Comparison of ENCODE assay signal across 1 cellular context in genomic region chr9:128947423-128948310, GRCh38.
TF ChIP-seq lines count a peak whose summit lies in the region.

Gene DOLK, minus strand, starts transcription at chr9:128947603. Its CDS starts 300 bp downstream, at chr9:128947303.
A gene with protein sequence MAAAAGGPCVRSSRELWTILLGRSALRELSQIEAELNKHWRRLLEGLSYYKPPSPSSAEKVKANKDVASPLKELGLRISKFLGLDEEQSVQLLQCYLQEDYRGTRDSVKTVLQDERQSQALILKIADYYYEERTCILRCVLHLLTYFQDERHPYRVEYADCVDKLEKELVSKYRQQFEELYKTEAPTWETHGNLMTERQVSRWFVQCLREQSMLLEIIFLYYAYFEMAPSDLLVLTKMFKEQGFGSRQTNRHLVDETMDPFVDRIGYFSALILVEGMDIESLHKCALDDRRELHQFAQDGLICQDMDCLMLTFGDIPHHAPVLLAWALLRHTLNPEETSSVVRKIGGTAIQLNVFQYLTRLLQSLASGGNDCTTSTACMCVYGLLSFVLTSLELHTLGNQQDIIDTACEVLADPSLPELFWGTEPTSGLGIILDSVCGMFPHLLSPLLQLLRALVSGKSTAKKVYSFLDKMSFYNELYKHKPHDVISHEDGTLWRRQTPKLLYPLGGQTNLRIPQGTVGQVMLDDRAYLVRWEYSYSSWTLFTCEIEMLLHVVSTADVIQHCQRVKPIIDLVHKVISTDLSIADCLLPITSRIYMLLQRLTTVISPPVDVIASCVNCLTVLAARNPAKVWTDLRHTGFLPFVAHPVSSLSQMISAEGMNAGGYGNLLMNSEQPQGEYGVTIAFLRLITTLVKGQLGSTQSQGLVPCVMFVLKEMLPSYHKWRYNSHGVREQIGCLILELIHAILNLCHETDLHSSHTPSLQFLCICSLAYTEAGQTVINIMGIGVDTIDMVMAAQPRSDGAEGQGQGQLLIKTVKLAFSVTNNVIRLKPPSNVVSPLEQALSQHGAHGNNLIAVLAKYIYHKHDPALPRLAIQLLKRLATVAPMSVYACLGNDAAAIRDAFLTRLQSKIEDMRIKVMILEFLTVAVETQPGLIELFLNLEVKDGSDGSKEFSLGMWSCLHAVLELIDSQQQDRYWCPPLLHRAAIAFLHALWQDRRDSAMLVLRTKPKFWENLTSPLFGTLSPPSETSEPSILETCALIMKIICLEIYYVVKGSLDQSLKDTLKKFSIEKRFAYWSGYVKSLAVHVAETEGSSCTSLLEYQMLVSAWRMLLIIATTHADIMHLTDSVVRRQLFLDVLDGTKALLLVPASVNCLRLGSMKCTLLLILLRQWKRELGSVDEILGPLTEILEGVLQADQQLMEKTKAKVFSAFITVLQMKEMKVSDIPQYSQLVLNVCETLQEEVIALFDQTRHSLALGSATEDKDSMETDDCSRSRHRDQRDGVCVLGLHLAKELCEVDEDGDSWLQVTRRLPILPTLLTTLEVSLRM (N-terminal part only) (plus strand): TSS chr9:128947699. CDS start chr9:128947720, 21 bp downstream.

TF ChIP-seq in HepG2, 621 proteins besides CTCF, POLR2A, EP300 and RAD21 (continued from another document and continues in another):
- TF ChIP-seq ZFP91 (CRISPR knock-in tag; IDR thresholded peaks at IDR 0.05; ENCODE audit: borderline replicate concordance) (peak; percentile 94; the same call in 1 of the 2 replicates), ONECUT2 (CRISPR knock-in tag; IDR thresholded peaks at IDR 0.05) (0 out of 2 replicates have a peak, but pooled peaks have one; percentile 4), ZNF142 (CRISPR knock-in tag; IDR thresholded peaks at IDR 0.05) (peak; percentile 43; the same call in 1 of the 2 replicates), RAD51 (IDR thresholded peaks at IDR 0.05; ENCODE audit: borderline replicate concordance) (peak; percentile 99), FLYWCH1 (CRISPR knock-in tag; IDR thresholded peaks at IDR 0.05) (no peak), ZNF589 (CRISPR knock-in tag; conservative IDR thresholded peaks at IDR 0.05) (peak; percentile 83), ZNF431 (CRISPR knock-in tag; IDR thresholded peaks at IDR 0.05; ENCODE audit: borderline replicate concordance, low read depth) (peak; percentile 70; the same call in 1 of the 2 replicates), MXD4 (CRISPR knock-in tag; IDR thresholded peaks at IDR 0.05) (peak; percentile 96), PCBP1 (IDR thresholded peaks at IDR 0.05; ENCODE audit: borderline replicate concordance, low read depth, low read length) (0 out of 2 replicates have a peak, but pooled peaks have one; percentile 52), PHF20 (CRISPR knock-in tag; IDR thresholded peaks at IDR 0.05) (peak; percentile 83), CBX1 (IDR thresholded peaks at IDR 0.05; ENCODE audit: low read depth) (no peak), HMGXB3 (CRISPR knock-in tag; IDR thresholded peaks at IDR 0.05; ENCODE audit: borderline replicate concordance) (0 out of 2 replicates have a peak, but pooled peaks have one; percentile 25), HOXA7 (CRISPR knock-in tag; IDR thresholded peaks at IDR 0.05) (no peak), ERF (CRISPR knock-in tag; IDR thresholded peaks at IDR 0.05) (peak; percentile 91), KDM5A (IDR thresholded peaks at IDR 0.05; ENCODE audit: borderline replicate concordance, low read length) (peak; percentile 56; the same call in 1 of the 2 replicates), AGO1 (IDR thresholded peaks at IDR 0.05; ENCODE audit: low read depth, low read length, poor library complexity, severe bottlenecking) (peak; percentile 60), AHR (CRISPR knock-in tag; IDR thresholded peaks at IDR 0.05) (peak; percentile 89; the same call in 1 of the 2 replicates), ZNF546 (CRISPR knock-in tag; conservative IDR thresholded peaks at IDR 0.05) (peak; percentile 60; the same call in 1 of the 2 replicates), ESRRA (CRISPR knock-in tag; IDR thresholded peaks at IDR 0.05; ENCODE audit: low read depth) (peak; percentile 24; the same call in 1 of the 2 replicates), MBD4 (IDR thresholded peaks at IDR 0.05; ENCODE audit: borderline replicate concordance, low read length) (no peak), ZFP36 (IDR thresholded peaks at IDR 0.05; ENCODE audit: borderline replicate concordance, low read depth, low read length, partially characterized antibody) (no peak), ZNF773 (CRISPR knock-in tag; IDR thresholded peaks at IDR 0.05; ENCODE audit: borderline replicate concordance) (0 out of 2 replicates have a peak, but pooled peaks have one; percentile 18), ZFAT (CRISPR knock-in tag; conservative IDR thresholded peaks at IDR 0.05) (no peak), NR1H2 (CRISPR knock-in tag; IDR thresholded peaks at IDR 0.05; ENCODE audit: borderline replicate concordance, low read depth) (no peak), KMT2B (CRISPR knock-in tag; IDR thresholded peaks at IDR 0.05) (peak; percentile 83; the same call in 1 of the 2 replicates), HDAC2 (CRISPR knock-in tag; IDR thresholded peaks at IDR 0.05) (peak; percentile 58; the same call in 1 of the 2 replicates), ZNF30 (CRISPR knock-in tag; IDR thresholded peaks at IDR 0.05) (0 out of 2 replicates have a peak, but pooled peaks have one; percentile 73), ZNF350 (CRISPR knock-in tag; IDR thresholded peaks at IDR 0.05; ENCODE audit: borderline replicate concordance, low read depth) (peak; percentile 51; the same call in 1 of the 2 replicates), CENPT (CRISPR knock-in tag; IDR thresholded peaks at IDR 0.05; ENCODE audit: low read depth) (peak; percentile 18; the same call in 1 of the 2 replicates), JUND (CRISPR knock-in tag; IDR thresholded peaks at IDR 0.05) (no peak)
- TF ChIP-seq, protein P1, sequence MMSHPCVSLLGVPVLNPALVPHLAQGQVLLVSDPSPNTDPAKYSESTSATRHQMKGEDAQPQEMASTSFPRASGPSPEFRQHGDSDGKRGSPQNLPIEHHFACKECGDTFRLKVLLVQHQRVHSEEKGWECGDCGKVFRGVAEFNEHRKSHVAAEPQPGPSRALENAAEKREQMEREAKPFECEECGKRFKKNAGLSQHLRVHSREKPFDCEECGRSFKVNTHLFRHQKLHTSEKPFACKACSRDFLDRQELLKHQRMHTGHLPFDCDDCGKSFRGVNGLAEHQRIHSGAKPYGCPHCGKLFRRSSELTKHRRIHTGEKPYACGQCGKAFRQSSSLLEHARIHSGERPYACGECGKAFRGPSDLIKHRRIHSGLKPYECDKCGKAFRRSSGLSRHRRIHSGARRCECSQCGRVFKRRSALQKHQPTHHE (CRISPR knock-in tag; IDR thresholded peaks at IDR 0.05; ENCODE audit: borderline replicate concordance): peak; percentile 69; the same call in 1 of the 2 replicates
- TF ChIP-seq, protein P2, sequence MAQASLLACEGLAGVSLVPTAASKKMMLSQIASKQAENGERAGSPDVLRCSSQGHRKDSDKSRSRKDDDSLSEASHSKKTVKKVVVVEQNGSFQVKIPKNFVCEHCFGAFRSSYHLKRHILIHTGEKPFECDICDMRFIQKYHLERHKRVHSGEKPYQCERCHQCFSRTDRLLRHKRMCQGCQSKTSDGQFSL (CRISPR knock-in tag; IDR thresholded peaks at IDR 0.05): peak; percentile 54; the same call in 1 of the 2 replicates
- TF ChIP-seq, protein P3, sequence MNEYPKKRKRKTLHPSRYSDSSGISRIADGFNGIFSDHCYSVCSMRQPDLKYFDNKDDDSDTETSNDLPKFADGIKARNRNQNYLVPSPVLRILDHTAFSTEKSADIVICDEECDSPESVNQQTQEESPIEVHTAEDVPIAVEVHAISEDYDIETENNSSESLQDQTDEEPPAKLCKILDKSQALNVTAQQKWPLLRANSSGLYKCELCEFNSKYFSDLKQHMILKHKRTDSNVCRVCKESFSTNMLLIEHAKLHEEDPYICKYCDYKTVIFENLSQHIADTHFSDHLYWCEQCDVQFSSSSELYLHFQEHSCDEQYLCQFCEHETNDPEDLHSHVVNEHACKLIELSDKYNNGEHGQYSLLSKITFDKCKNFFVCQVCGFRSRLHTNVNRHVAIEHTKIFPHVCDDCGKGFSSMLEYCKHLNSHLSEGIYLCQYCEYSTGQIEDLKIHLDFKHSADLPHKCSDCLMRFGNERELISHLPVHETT (CRISPR knock-in tag; conservative IDR thresholded peaks at IDR 0.05): peak; percentile 63; the same call in 1 of the 2 replicates
